In the genomic region with DNA sequence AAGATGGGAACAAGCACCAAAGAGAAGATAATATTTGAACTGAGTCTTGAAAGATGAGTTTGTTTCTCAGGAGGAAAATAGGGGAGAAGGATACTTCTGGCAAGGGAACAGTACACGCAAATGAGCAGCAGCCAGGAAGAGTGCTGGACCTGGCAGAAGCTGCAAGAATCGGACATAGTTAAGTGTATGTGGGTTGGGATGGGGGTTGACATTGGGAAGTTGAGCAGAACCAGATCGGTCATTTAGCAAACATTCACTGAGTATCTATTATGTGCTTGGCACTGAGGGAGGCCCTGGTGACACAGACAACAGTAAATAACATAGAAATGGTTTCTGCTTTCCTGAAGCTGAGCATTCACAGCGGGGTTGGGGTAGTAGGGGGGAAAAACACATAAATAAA, we compare ENCODE assay signal across 7 cellular contexts.
"Had no signal": no experiment of that assay in that cellular context is flagged by ENCODE, and none has a peak within 500 bp of the region (broad histone marks: within the 10 kb centered on the region; RNA-seq: fewer than 3 reads in every experiment).

No MANE protein-coding gene starts in this region.

- ATAC-seq: HCT116, HepG2 had no signal

- DNase-seq: GM23248, GOT3, H7, HFFc6, KBM-7 had no signal
